Comparison of ENCODE assay signal across 9 cellular contexts in the genomic region with DNA sequence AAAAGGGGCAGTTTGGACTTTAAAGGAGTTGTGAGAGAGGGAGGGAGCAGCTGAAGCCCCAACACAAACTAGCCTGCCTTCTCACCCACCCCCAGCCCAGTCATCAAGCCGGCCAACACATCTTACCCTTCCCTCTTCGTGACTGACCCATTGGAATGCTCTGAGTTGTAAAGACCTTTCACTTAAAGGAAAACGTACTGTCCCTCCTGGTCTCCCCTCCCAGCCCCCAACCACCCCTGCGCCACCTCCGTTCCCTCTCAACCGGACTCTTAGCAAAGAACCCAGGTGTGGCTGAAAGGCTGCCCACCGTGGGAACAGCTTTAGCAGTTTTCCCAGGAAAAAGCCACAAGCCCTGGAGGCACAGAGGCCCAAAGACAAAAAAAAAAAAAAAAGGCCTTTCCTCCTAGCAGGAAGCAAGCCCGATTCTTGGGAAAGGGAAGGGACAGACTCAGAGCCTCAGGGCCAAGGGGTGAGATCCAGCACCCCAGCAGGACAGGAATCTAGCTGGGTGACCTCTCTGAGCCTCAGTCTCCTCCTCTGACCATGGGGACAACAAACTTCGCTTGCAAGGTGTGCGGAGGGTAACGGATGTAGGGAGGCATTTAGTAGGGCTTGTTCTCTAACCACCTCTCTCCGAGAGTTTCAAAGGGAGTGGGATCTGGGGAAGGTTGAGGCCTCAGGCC. TPM values are rescaled to one million over a fixed set of nuclear protein-coding genes. Genes with fewer than 3 reads are reported as not detected.
DNase-seq lines count a peak whose midpoint lies in the region; ATAC-seq, FAIRE-seq and TF ChIP-seq lines count a peak whose summit lies in the region.
"Had no signal": no experiment of that assay in that cellular context is flagged by ENCODE, and none has a peak within 500 bp of the region (broad histone marks: within the 10 kb centered on the region; RNA-seq: fewer than 3 reads in every experiment).

No MANE protein-coding gene starts in this region.

- TF ChIP-seq EP300 in upper lobe of left lung (IDR thresholded peaks at IDR 0.05), result no peak

- H3K4me3 Mint-ChIP-seq in activated naive CD4-positive, alpha-beta T cell treated with anti-CD3 and anti-CD28 coated beads, Interleukin-2, amount 50 U/mL, for 24 hours, result peak overlapping the region; percentile 70
- peak overlapping the region; percentile 82 for H3K4me3 Mint-ChIP-seq in mesothelial cell of epicardium

- H3K27me3 ChIP-seq in duodenal mucosa (ENCODE audit: control insufficient read depth in 1 of 2, insufficient read depth in 2 of 2, low read length in 2 of 2) (peaks cover 11 to 32% of the 10 kb centered on the region in 2 donors), upper lobe of left lung (no peaks in the 10 kb centered on the region), small intestine (ENCODE audit: control insufficient read depth in 2 of 2, insufficient read depth in 2 of 2, low read length in 2 of 2) (peaks cover 3 to 12% of the 10 kb centered on the region in 2 donors)

- TF ChIP-seq CTCF in mesothelial cell of epicardium (IDR thresholded peaks at IDR 0.05; ENCODE audit: unreplicated experiment) (no peak), upper lobe of left lung (IDR thresholded peaks at IDR 0.05) (no peak)

- no peaks in the 10 kb centered on the region for H3K9me3 ChIP-seq in duodenal mucosa (ENCODE audit: control insufficient read depth in 1 of 2, low read length in 2 of 2)
- H3K9me3 ChIP-seq in upper lobe of left lung, result no peaks in the 10 kb centered on the region
- no peaks in the 10 kb centered on the region for H3K9me3 ChIP-seq in small intestine (ENCODE audit: control insufficient read depth, low read depth)

- H3K27ac ChIP-seq in duodenal mucosa (ENCODE audit: low read depth, low read length), result no peak overlapping the region
- peak overlapping the region in 1 of 4 donors; percentile 2 for H3K27ac ChIP-seq in upper lobe of left lung
- peak overlapping the region in 1 of 2 donors; percentile 36 for H3K27ac ChIP-seq in small intestine (ENCODE audit: low read depth in 1 of 2, low read length in 1 of 2)

- H3K27ac Mint-ChIP-seq in activated naive CD4-positive, alpha-beta T cell treated with anti-CD3 and anti-CD28 coated beads, Interleukin-2, amount 50 U/mL, for 24 hours, result no peak overlapping the region
- peak overlapping the region in 1 of 2 donors; percentile 49 for H3K27ac Mint-ChIP-seq in activated naive CD4-positive, alpha-beta T cell treated with anti-CD3 and anti-CD28 coated beads, Interleukin-2, amount 50 U/mL, for 72 hours
- H3K27ac Mint-ChIP-seq in mesothelial cell of epicardium, result peak overlapping the region; percentile 93

- FAIRE-seq in small intestine (lab: Jason Lieb, UNC) (no peak), RCC 7860 (lab: Jason Lieb, UNC) (no peak)

- 84 to 91% methylated on average over 12 of the region's 12 CpGs for WGBS in upper lobe of left lung, 2 donors
- WGBS in small intestine, 3 donors, result 74 to 86% (median 80%) methylated on average over 12 of the region's 12 CpGs

- peaks cover 5% of the 10 kb centered on the region for H3K4me1 Mint-ChIP-seq in activated naive CD4-positive, alpha-beta T cell treated with anti-CD3 and anti-CD28 coated beads, Interleukin-2, amount 50 U/mL, for 24 hours
- peaks cover 12% of the 10 kb centered on the region for H3K4me1 Mint-ChIP-seq in mesothelial cell of epicardium

- no peak overlapping the region for H3K9ac ChIP-seq in duodenal mucosa (ENCODE audit: low read depth in 1 of 2, low read length in 2 of 2)

- no peaks in the 10 kb centered on the region for H3K36me3 Mint-ChIP-seq in activated naive CD4-positive, alpha-beta T cell treated with anti-CD3 and anti-CD28 coated beads, Interleukin-2, amount 50 U/mL, for 24 hours
- H3K36me3 Mint-ChIP-seq in activated naive CD4-positive, alpha-beta T cell treated with anti-CD3 and anti-CD28 coated beads, Interleukin-2, amount 50 U/mL, for 72 hours, result no peaks in the 10 kb centered on the region
- no peaks in the 10 kb centered on the region for H3K36me3 Mint-ChIP-seq in mesothelial cell of epicardium

- H3K9me3 Mint-ChIP-seq in activated naive CD4-positive, alpha-beta T cell treated with anti-CD3 and anti-CD28 coated beads, Interleukin-2, amount 50 U/mL, for 24 hours, result no peaks in the 10 kb centered on the region
- no peaks in the 10 kb centered on the region for H3K9me3 Mint-ChIP-seq in activated naive CD4-positive, alpha-beta T cell treated with anti-CD3 and anti-CD28 coated beads, Interleukin-2, amount 50 U/mL, for 72 hours
- H3K9me3 Mint-ChIP-seq in mesothelial cell of epicardium, result no peaks in the 10 kb centered on the region

- no peaks in the 10 kb centered on the region for H3K36me3 ChIP-seq in duodenal mucosa (ENCODE audit: control insufficient read depth in 1 of 2, insufficient read depth in 2 of 2, low read length in 2 of 2)
- no peaks in the 10 kb centered on the region for H3K36me3 ChIP-seq in upper lobe of left lung
- H3K36me3 ChIP-seq in small intestine (ENCODE audit: control insufficient read depth in 2 of 2, insufficient read depth in 2 of 2, low read length in 2 of 2), result no peaks in the 10 kb centered on the region

- peak overlapping the region; percentile 50 to 68 for H3K4me3 ChIP-seq in duodenal mucosa (ENCODE audit: low read depth in 1 of 2, low read length in 2 of 2)
- H3K4me3 ChIP-seq in upper lobe of left lung, result peak overlapping the region in 3 of 4 donors; percentile 55 to 69 (median 57)
- peak overlapping the region in 1 of 2 donors; percentile 49 for H3K4me3 ChIP-seq in small intestine (ENCODE audit: low read depth in 1 of 2, low read length in 2 of 2)

- no peak for TF ChIP-seq POLR2A in upper lobe of left lung (IDR thresholded peaks at IDR 0.05)

- peaks cover 17% of the 10 kb centered on the region for H3K27me3 Mint-ChIP-seq in activated naive CD4-positive, alpha-beta T cell treated with anti-CD3 and anti-CD28 coated beads, Interleukin-2, amount 50 U/mL, for 24 hours
- H3K27me3 Mint-ChIP-seq in mesothelial cell of epicardium (ENCODE audit: low read depth), result no peaks in the 10 kb centered on the region

- no peaks in the 10 kb centered on the region for H3K4me1 ChIP-seq in duodenal mucosa (ENCODE audit: control insufficient read depth in 1 of 2, insufficient read depth in 2 of 2, low read length in 2 of 2)
- peaks cover 0 to 17% (median 11%) of the 10 kb centered on the region in 4 donors for H3K4me1 ChIP-seq in upper lobe of left lung
- no peaks in the 10 kb centered on the region for H3K4me1 ChIP-seq in small intestine (ENCODE audit: control insufficient read depth in 2 of 2, insufficient read depth in 1 of 2, low read depth in 1 of 2, low read length in 1 of 2)

- DNase-seq in activated naive CD4-positive, alpha-beta T cell treated with anti-CD3 and anti-CD28 coated beads, Interleukin-2, amount 50 U/mL, for 72 hours (ENCODE audit: low spot score in 2 of 2), result no peak
- DNase-seq in mesothelial cell of epicardium (ENCODE audit: low spot score in 2 of 2, unreplicated experiment in 2 of 2), result no peak
- DNase-seq in upper lobe of left lung, result no peak
- DNase-seq in small intestine, result no peak
- DNase-seq in RCC 7860 (ENCODE audit: low spot score), result no peak
- no peak for DNase-seq in KG1 (lab: John Stamatoyannopoulos, UW)

- ATAC-seq in activated naive CD4-positive, alpha-beta T cell treated with anti-CD3 and anti-CD28 coated beads, Interleukin-2, amount 50 U/mL, for 72 hours, result no peak
- no peak for ATAC-seq in upper lobe of left lung (ENCODE audit: low FRiP score in 2 of 2)

RNA-seq across cellular contexts. Expression of a gene that starts 2.4 kb away (rescaled TPM):
- total RNA-seq in activated naive CD4-positive, alpha-beta T cell treated with anti-CD3 and anti-CD28 coated beads, Interleukin-2, amount 50 U/mL, for 72 hours, result under 1 TPM in 1 of 2 donors, not detected in 1; 0.59 TPM
- total RNA-seq in mesothelial cell of epicardium (5.2 to 7.0 TPM (median 5.3 TPM) in 3 replicates), upper lobe of left lung (1 to 10 TPM in 4 of 6 donors, under 1 TPM in 1, not detected in 1; 0.91 to 8.4 (median 1.1) TPM)
- 1 to 10 TPM in 1 of 3 donors, under 1 TPM in 2; 0.54 to 2.7 (median 0.54) TPM for polyA plus RNA-seq in small intestine
- total RNA-seq: NCI-H460 had no signal
